Comparison of ENCODE assay signal across 9 cellular contexts in genomic region chr10:58856508-58857240, GRCh38.
DNase-seq lines count a peak whose midpoint lies in the region; ATAC-seq and TF ChIP-seq lines count a peak whose summit lies in the region.
"Had no signal": no experiment of that assay in that cellular context is flagged by ENCODE, and none has a peak within 500 bp of the region (broad histone marks: within the 10 kb centered on the region; RNA-seq: fewer than 3 reads in every experiment).

No MANE protein-coding gene starts in this region.

- peaks cover 51% of the 10 kb centered on the region for H3K4me1 Mint-ChIP-seq in osteocyte (ENCODE audit: unreplicated experiment)
- no peaks in the 10 kb centered on the region for H3K4me1 Mint-ChIP-seq in stimulated activated naive CD8-positive, alpha-beta T cell treated with anti-CD3 and anti-CD28 coated beads, Interleukin-15, amount 100 ng/mL, for 72 hours

- H3K27me3 Mint-ChIP-seq in osteocyte (ENCODE audit: unreplicated experiment), result no peaks in the 10 kb centered on the region
- H3K27me3 Mint-ChIP-seq in stimulated activated naive CD8-positive, alpha-beta T cell treated with anti-CD3 and anti-CD28 coated beads, Interleukin-15, amount 100 ng/mL, for 72 hours, result no peaks in the 10 kb centered on the region

- H3K9me3 Mint-ChIP-seq in osteocyte (ENCODE audit: unreplicated experiment), result peaks cover 11% of the 10 kb centered on the region
- H3K9me3 Mint-ChIP-seq in stimulated activated naive CD8-positive, alpha-beta T cell treated with anti-CD3 and anti-CD28 coated beads, Interleukin-15, amount 100 ng/mL, for 72 hours, result peaks cover 4 to 9% of the 10 kb centered on the region in 2 donors

- ATAC-seq in HG02870 (IDR thresholded peaks at IDR 0.05; ENCODE audit: unreplicated experiment) (no peak), HG03354 (IDR thresholded peaks at IDR 0.05; ENCODE audit: poor library complexity, severe bottlenecking, unreplicated experiment) (no peak)
- no peak for ATAC-seq in stimulated activated naive CD8-positive, alpha-beta T cell treated with anti-CD3 and anti-CD28 coated beads, Interleukin-15, amount 100 ng/mL, for 72 hours

- H3K4me3 Mint-ChIP-seq in osteocyte (ENCODE audit: unreplicated experiment), result peak overlapping the region; percentile 23
- H3K4me3 Mint-ChIP-seq in stimulated activated naive CD8-positive, alpha-beta T cell treated with anti-CD3 and anti-CD28 coated beads, Interleukin-15, amount 100 ng/mL, for 72 hours, result no peak overlapping the region

- peak overlapping the region; percentile 97 for H3K27ac Mint-ChIP-seq in osteocyte (ENCODE audit: unreplicated experiment)
- H3K27ac Mint-ChIP-seq in stimulated activated naive CD8-positive, alpha-beta T cell treated with anti-CD3 and anti-CD28 coated beads, Interleukin-15, amount 100 ng/mL, for 72 hours, result no peak overlapping the region

- DNase-seq in D341Med (ENCODE audit: low spot score) (peak; percentile 37), SK-MEL-5 (ENCODE audit: low read depth, low spot score) (peak; percentile 67), foreskin melanocyte (peak; percentile 90), osteocyte (ENCODE audit: extremely low spot score, unreplicated experiment) (peak; percentile 89), NCI-H146 (lab: John Stamatoyannopoulos, UW) (no peak)
- DNase-seq in stimulated activated naive CD8-positive, alpha-beta T cell treated with anti-CD3 and anti-CD28 coated beads, Interleukin-15, amount 100 ng/mL, for 72 hours, result no peak
- DNase-seq: NCI-H1417 had no signal

- TF ChIP-seq CTCF in osteocyte (IDR thresholded peaks at IDR 0.05), result no peak

- in situ Hi-C loops in SK-MEL-5 (cut with HindIII; ENCODE audit: low pct_unique_long_range_greater_than_20kb, low sequenced_read_pairs), result no loop called here

- peaks cover 2% of the 10 kb centered on the region for H3K36me3 Mint-ChIP-seq in osteocyte (ENCODE audit: unreplicated experiment)

Comparison
In these comparisons a context has a peak if more than half of its experiments do, and no peak if none do; other contexts are left out.
1. DNase-seq: peak in D341Med (single experiment), SK-MEL-5 (single experiment), foreskin melanocyte (single experiment) and osteocyte (single experiment); none in NCI-H146 (single experiment) and stimulated activated naive CD8-positive, alpha-beta T cell treated with anti-CD3 and anti-CD28 coated beads, Interleukin-15, amount 100 ng/mL, for 72 hours (0 of 2).